15 cellular contexts compared by ENCODE assay signal in the genomic region with DNA sequence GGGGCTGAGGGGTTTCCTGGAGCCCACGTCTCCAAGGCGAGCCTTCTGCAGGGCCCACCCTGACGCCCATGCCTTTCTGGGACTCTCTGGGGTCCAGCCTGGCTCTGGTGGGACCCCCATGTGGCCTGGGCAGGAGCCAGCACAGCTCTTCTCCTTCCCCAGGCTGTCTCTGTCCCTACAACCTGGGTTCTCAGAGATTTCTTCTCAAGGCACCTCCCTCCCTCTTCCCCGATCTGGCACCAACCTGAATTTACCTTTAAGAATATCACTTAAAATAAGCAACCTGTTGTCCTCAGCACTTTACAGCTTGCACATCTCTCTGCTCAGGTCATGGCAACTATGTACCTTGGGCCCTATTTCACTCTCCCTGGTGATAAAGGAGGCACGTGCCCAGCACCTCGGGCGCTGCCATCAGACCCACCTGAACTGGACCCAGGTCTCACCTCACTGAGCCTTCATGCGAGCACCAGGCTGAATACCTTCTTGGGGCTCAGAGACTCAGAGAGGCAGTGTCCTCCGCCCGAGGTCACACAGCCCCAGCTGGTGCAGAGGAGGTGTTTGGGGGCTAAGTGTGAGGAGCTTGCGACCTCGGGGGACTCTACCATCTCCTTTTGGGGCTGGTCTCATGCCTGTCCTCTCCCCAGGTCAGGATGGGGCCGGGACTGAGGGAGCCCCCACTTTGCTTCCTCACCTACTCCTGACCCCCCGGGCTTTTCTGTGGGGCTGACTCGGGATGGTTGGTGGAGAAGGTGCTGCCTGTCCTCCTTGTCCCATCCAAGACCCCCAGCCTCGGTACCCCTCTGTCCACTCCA.
DNase-seq lines count a peak whose midpoint lies in the region; ATAC-seq and TF ChIP-seq lines count a peak whose summit lies in the region.
"Had no signal": no experiment of that assay in that cellular context is flagged by ENCODE, and none has a peak within 500 bp of the region (broad histone marks: within the 10 kb centered on the region; RNA-seq: fewer than 3 reads in every experiment).

No MANE protein-coding gene starts in this region.

- H3K9me3 Mint-ChIP-seq in dendritic cell treated with granulocyte-macrophage colony-stimulating factor and Interleukin-4, amounts not matched to agents 40 ng/mL and 50 ng/mL, for 4 days = no peaks in the 10 kb centered on the region
- H3K9me3 Mint-ChIP-seq: activated CD4-positive, alpha-beta memory T cell treated with anti-CD3 and anti-CD28 coated beads for 36 hours; immature natural killer cell; stimulated activated naive B cell treated with anti-CD40 and anti-IgM and Interleukin-4, amounts not matched to agents 10 μg/mL and 1 μg/mL and 100 μg/mL, for 72 hours had no signal

- no peaks in the 10 kb centered on the region for H3K36me3 Mint-ChIP-seq in dendritic cell treated with granulocyte-macrophage colony-stimulating factor and Interleukin-4, amounts not matched to agents 40 ng/mL and 50 ng/mL, for 4 days (ENCODE audit: low read depth)
- H3K36me3 Mint-ChIP-seq: activated CD4-positive, alpha-beta memory T cell treated with anti-CD3 and anti-CD28 coated beads for 36 hours; immature natural killer cell; stimulated activated naive B cell treated with anti-CD40 and anti-IgM and Interleukin-4, amounts not matched to agents 10 μg/mL and 1 μg/mL and 100 μg/mL, for 72 hours had no signal

- no peaks in the 10 kb centered on the region for H3K9me3 ChIP-seq in lower lobe of right lung
- H3K9me3 ChIP-seq: right lobe of liver, SJCRH30 had no signal

- no peak overlapping the region for H3K4me3 Mint-ChIP-seq in dendritic cell treated with granulocyte-macrophage colony-stimulating factor and Interleukin-4, amounts not matched to agents 40 ng/mL and 50 ng/mL, for 4 days
- H3K4me3 Mint-ChIP-seq: activated CD4-positive, alpha-beta memory T cell treated with anti-CD3 and anti-CD28 coated beads for 36 hours; immature natural killer cell; stimulated activated naive B cell treated with anti-CD40 and anti-IgM and Interleukin-4, amounts not matched to agents 10 μg/mL and 1 μg/mL and 100 μg/mL, for 72 hours had no signal

- TF ChIP-seq CTCF in lower lobe of right lung (IDR thresholded peaks at IDR 0.05) = no peak

- H3K27ac ChIP-seq in lower lobe of right lung = peak overlapping the region; percentile 68
- H3K27ac ChIP-seq in rectal smooth muscle tissue (ENCODE audit: low read depth, low read length) = peak overlapping the region; percentile 80
- H3K27ac ChIP-seq: right lobe of liver, SJCRH30 had no signal

- peaks cover 33% of the 10 kb centered on the region for H3K4me1 Mint-ChIP-seq in dendritic cell treated with granulocyte-macrophage colony-stimulating factor and Interleukin-4, amounts not matched to agents 40 ng/mL and 50 ng/mL, for 4 days (ENCODE audit: low read depth)
- H3K4me1 Mint-ChIP-seq: immature natural killer cell had no signal

- peaks cover 28% of the 10 kb centered on the region for H3K27me3 Mint-ChIP-seq in dendritic cell treated with granulocyte-macrophage colony-stimulating factor and Interleukin-4, amounts not matched to agents 40 ng/mL and 50 ng/mL, for 4 days

- ATAC-seq in lower lobe of right lung (no peak), GM19035 (IDR thresholded peaks at IDR 0.05; ENCODE audit: unreplicated experiment) (no peak)
- ATAC-seq: right lobe of liver; stimulated activated naive B cell treated with anti-CD40 and anti-IgM and Interleukin-4, amounts not matched to agents 10 μg/mL and 1 μg/mL and 100 μg/mL, for 72 hours had no signal

- DNase-seq in H7 (peak; percentile 55), lower lobe of right lung (peak; percentile 27), A172 (ENCODE audit: low spot score) (no peak), GM19240 (ENCODE audit: insufficient read length, low spot score) (no peak), NOMO-1 (lab: John Stamatoyannopoulos, UW; ENCODE audit: unreplicated experiment in 2 of 2) (no peak)
- DNase-seq: activated CD4-positive, alpha-beta memory T cell treated with anti-CD3 and anti-CD28 coated beads for 36 hours; GF-D8; immature natural killer cell; SJCRH30; stimulated activated CD4-positive, alpha-beta T cell treated with anti-CD3 and anti-CD28 coated beads, Interleukin-4, amount 100 ng/mL, for 4 hours; stimulated activated naive B cell treated with anti-CD40 and anti-IgM and Interleukin-4, amounts not matched to agents 10 μg/mL and 1 μg/mL and 100 μg/mL, for 72 hours had no signal

- H3K4me1 ChIP-seq in lower lobe of right lung (peaks cover 4% of the 10 kb centered on the region), rectal smooth muscle tissue (ENCODE audit: control insufficient read depth, insufficient read depth, low read length) (peaks cover 7% of the 10 kb centered on the region)
- H3K4me1 ChIP-seq: right lobe of liver, SJCRH30 had no signal

- intact Hi-C loops in dendritic cell treated with granulocyte-macrophage colony-stimulating factor and Interleukin-4, amounts not matched to agents 40 ng/mL and 50 ng/mL, for 4 days (cut with micrococcal nuclease) = no loop called here
- intact Hi-C loops in lower lobe of right lung (cut with DNase I) = no loop called here

- peak overlapping the region; percentile 47 for H3K27ac Mint-ChIP-seq in dendritic cell treated with granulocyte-macrophage colony-stimulating factor and Interleukin-4, amounts not matched to agents 40 ng/mL and 50 ng/mL, for 4 days
- H3K27ac Mint-ChIP-seq: activated CD4-positive, alpha-beta memory T cell treated with anti-CD3 and anti-CD28 coated beads for 36 hours had no signal

- no peaks in the 10 kb centered on the region for H3K36me3 ChIP-seq in H7 (replicated peaks; ENCODE audit: control insufficient read depth, insufficient read depth, low read length)
- no peaks in the 10 kb centered on the region for H3K36me3 ChIP-seq in lower lobe of right lung
- H3K36me3 ChIP-seq in rectal smooth muscle tissue (ENCODE audit: control insufficient read depth, insufficient read depth, low read length) = no peaks in the 10 kb centered on the region
- H3K36me3 ChIP-seq: right lobe of liver, SJCRH30 had no signal

- no peak overlapping the region for H3K9ac ChIP-seq in rectal smooth muscle tissue (ENCODE audit: low read length)

- H3K4me3 ChIP-seq in H7 (ENCODE audit: insufficient read depth, low read depth, low read length) (no peak overlapping the region), lower lobe of right lung (no peak overlapping the region), rectal smooth muscle tissue (ENCODE audit: low read length) (no peak overlapping the region)
- H3K4me3 ChIP-seq: right lobe of liver, SJCRH30 had no signal

- no peaks in the 10 kb centered on the region for H3K27me3 ChIP-seq in H7 (ENCODE audit: control insufficient read depth, insufficient read depth, low read length)
- no peaks in the 10 kb centered on the region for H3K27me3 ChIP-seq in lower lobe of right lung (ENCODE audit: low read depth)
- no peaks in the 10 kb centered on the region for H3K27me3 ChIP-seq in rectal smooth muscle tissue (ENCODE audit: control insufficient read depth, insufficient read depth, low read length)
- H3K27me3 ChIP-seq: right lobe of liver had no signal

Comparison
In these comparisons a context has a peak if more than half of its experiments do, and no peak if none do; other contexts are left out.
1. DNase-seq: peak in H7 (single experiment) and lower lobe of right lung (single experiment); none in A172 (single experiment), GM19240 (single experiment) and NOMO-1 (0 of 2).